ENCODE assay signal across 22 cellular contexts in genomic region chr3:59161048-59161447, GRCh38.
A peak's percentile ranks its signal among the peaks of the same experiment; 100 is the strongest.
DNase-seq lines count a peak whose midpoint lies in the region; ATAC-seq, FAIRE-seq and TF ChIP-seq lines count a peak whose summit lies in the region.
"Had no signal": no experiment of that assay in that cellular context is flagged by ENCODE, and none has a peak within 500 bp of the region (broad histone marks: within the 10 kb centered on the region; RNA-seq: fewer than 3 reads in every experiment).

No MANE protein-coding gene starts in this region.

- H3K27ac ChIP-seq in HepG2 (ENCODE audit: extremely low read length, insufficient read depth, low read length) (no peak overlapping the region), right lobe of liver (no peak overlapping the region), K562 (ENCODE audit: extremely low read depth, low read depth, low read length) (no peak overlapping the region), osteoblast (ENCODE audit: low read depth, low read length) (no peak overlapping the region)
- H3K27ac ChIP-seq: 22Rv1; A549; BLaER1 treated with 17β-estradiol and CSF1 and Interleukin-3, amounts not matched to agents 10 nM and 100 nM; C4-2B had no signal

- POLR2A ChIA-PET in HepG2 (lab: Yijun Ruan, JAX) (no interaction called here), K562 (lab: Yijun Ruan, JAX) (no interaction called here)

- H3K9ac ChIP-seq in HepG2 (ENCODE audit: insufficient read depth, low read depth, low read length), result no peak overlapping the region
- H3K9ac ChIP-seq in K562 (ENCODE audit: insufficient read depth in 1 of 2, low read depth in 2 of 2, low read length in 2 of 2), result no peak overlapping the region
- H3K9ac ChIP-seq: BLaER1 treated with 17β-estradiol and CSF1 and Interleukin-3, amounts not matched to agents 10 nM and 100 nM had no signal

- TF ChIP-seq RAD21 in HepG2 (CRISPR knock-in tag; IDR thresholded peaks at IDR 0.05) (no peak), K562 (CRISPR knock-in tag; conservative IDR thresholded peaks at IDR 0.05 in 1 of 2, IDR thresholded peaks at IDR 0.05 in 1 of 2) (no peak)

- no peaks in the 10 kb centered on the region for H3K27me3 ChIP-seq in HepG2 (ENCODE audit: control insufficient read depth in 1 of 2, insufficient read depth in 2 of 2, low read length in 2 of 2)
- H3K27me3 ChIP-seq in right lobe of liver, result no peaks in the 10 kb centered on the region
- H3K27me3 ChIP-seq in K562 (ENCODE audit: control insufficient read depth in 2 of 2, insufficient read depth in 2 of 2, low read length in 2 of 2), result no peaks in the 10 kb centered on the region
- no peaks in the 10 kb centered on the region for H3K27me3 ChIP-seq in H7 (ENCODE audit: control insufficient read depth, insufficient read depth, low read length)
- no peaks in the 10 kb centered on the region for H3K27me3 ChIP-seq in osteoblast (ENCODE audit: insufficient read depth, low read length)
- H3K27me3 ChIP-seq: BLaER1 treated with 17β-estradiol and CSF1 and Interleukin-3, amounts not matched to agents 10 nM and 100 nM had no signal

- H3K4me3 ChIP-seq in HepG2 (replicated peaks in 1 of 3; ENCODE audit: insufficient read depth in 1 of 3, low read depth in 2 of 3, low read length in 3 of 3), result no peak overlapping the region
- H3K4me3 ChIP-seq in right lobe of liver, result no peak overlapping the region
- H3K4me3 ChIP-seq in K562, result no peak overlapping the region
- H3K4me3 ChIP-seq in H7 (ENCODE audit: insufficient read depth, low read depth, low read length), result no peak overlapping the region
- no peak overlapping the region for H3K4me3 ChIP-seq in osteoblast (ENCODE audit: insufficient read depth, low read length)
- H3K4me3 ChIP-seq: A549; BLaER1 treated with 17β-estradiol and CSF1 and Interleukin-3, amounts not matched to agents 10 nM and 100 nM had no signal

- H3K9me3 ChIP-seq in HepG2 (ENCODE audit: low read length), result no peaks in the 10 kb centered on the region
- H3K9me3 ChIP-seq in right lobe of liver, result no peaks in the 10 kb centered on the region
- no peaks in the 10 kb centered on the region for H3K9me3 ChIP-seq in K562 (replicated peaks; ENCODE audit: control insufficient read depth, insufficient read depth, low read depth, low read length)
- no peaks in the 10 kb centered on the region for H3K9me3 ChIP-seq in osteoblast (ENCODE audit: low read depth, low read length)
- H3K9me3 ChIP-seq: A549; BLaER1 treated with 17β-estradiol and CSF1 and Interleukin-3, amounts not matched to agents 10 nM and 100 nM; Caco-2 had no signal

- H3K4me2 ChIP-seq in HepG2 (ENCODE audit: low read depth, low read length) (no peak overlapping the region), K562 (ENCODE audit: insufficient read depth, low read length) (no peak overlapping the region), osteoblast (ENCODE audit: insufficient read depth, low read length) (no peak overlapping the region)
- H3K4me2 ChIP-seq: A549; BLaER1 treated with 17β-estradiol and CSF1 and Interleukin-3, amounts not matched to agents 10 nM and 100 nM had no signal

- FAIRE-seq in HepG2 (lab: Jason Lieb, UNC) (no peak), K562 (lab: Jason Lieb, UNC) (no peak)
- FAIRE-seq: A549, D721Med, G401.6, GM12891, GM19239 had no signal

- in situ Hi-C loops in HepG2 (cut with HindIII; ENCODE audit: extremely low pct_ligation_motif_present, low pct_unique_long_range_greater_than_20kb), result no loop called here
- in situ Hi-C loops in K562 (cut with MboI), result no loop called here

- TF ChIP-seq CTCF in HepG2 (CRISPR knock-in tag; IDR thresholded peaks at IDR 0.05) (no peak), right lobe of liver (IDR thresholded peaks at IDR 0.05) (no peak), K562 (IDR thresholded peaks at IDR 0.05 in 2 of 3, conservative IDR thresholded peaks at IDR 0.05 in 1 of 3; ENCODE audit: insufficient read depth in 2 of 3, low read depth in 1 of 3, low read length in 3 of 3) (no peak), osteoblast (IDR thresholded peaks at IDR 0.05; ENCODE audit: extremely low read depth, low read depth, low read length) (no peak)

- H3K9me1 ChIP-seq in K562 (ENCODE audit: control insufficient read depth, insufficient read depth, low read length), result no peaks in the 10 kb centered on the region

- no peak for ATAC-seq in HepG2
- ATAC-seq in right lobe of liver, result no peak
- no peak for ATAC-seq in K562
- peak; percentile 99 for ATAC-seq in esophagus mucosa
- ATAC-seq: A549; CD8-positive, alpha-beta T cell had no signal

- TF ChIP-seq EP300 in HepG2 (IDR thresholded peaks at IDR 0.05; ENCODE audit: low read depth in 2 of 2, low read length in 2 of 2) (no peak), HepG2 (CRISPR knock-in tag; IDR thresholded peaks at IDR 0.05; ENCODE audit: borderline replicate concordance) (no peak), K562 (IDR thresholded peaks at IDR 0.05; ENCODE audit: low read length) (no peak)

- H3K4me1 ChIP-seq in HepG2 (ENCODE audit: insufficient read depth, low read length), result no peaks in the 10 kb centered on the region
- H3K4me1 ChIP-seq in right lobe of liver, result no peaks in the 10 kb centered on the region
- no peaks in the 10 kb centered on the region for H3K4me1 ChIP-seq in K562 (replicated peaks in 1 of 2; ENCODE audit: control insufficient read depth in 2 of 2, insufficient read depth in 2 of 2, low read length in 2 of 2)
- no peaks in the 10 kb centered on the region for H3K4me1 ChIP-seq in osteoblast (ENCODE audit: insufficient read depth, low read length)
- H3K4me1 ChIP-seq: A549; BLaER1 treated with 17β-estradiol and CSF1 and Interleukin-3, amounts not matched to agents 10 nM and 100 nM had no signal

- H2AFZ ChIP-seq in HepG2 (ENCODE audit: low read length) (no peak overlapping the region), K562 (ENCODE audit: low read depth, low read length) (no peak overlapping the region), osteoblast (ENCODE audit: low read length) (no peak overlapping the region)

- intact Hi-C loops in HepG2 (cut with micrococcal nuclease; ENCODE audit: unreplicated experiment) (no loop called here), right lobe of liver (cut with DNase I) (no loop called here), K562 (cut with micrococcal nuclease) (no loop called here)

- BruUV-seq in HepG2 (replicated peaks; lab: Mats Ljungman, UMichigan) (no TSS peak), K562 (replicated peaks; lab: Mats Ljungman, UMichigan) (no TSS peak)

- H4K20me1 ChIP-seq in HepG2 (ENCODE audit: insufficient read depth, low read length) (no peaks in the 10 kb centered on the region), K562 (replicated peaks; ENCODE audit: control insufficient read depth, insufficient read depth, low read length) (no peaks in the 10 kb centered on the region), osteoblast (ENCODE audit: insufficient read depth, low read length) (no peaks in the 10 kb centered on the region)
- H4K20me1 ChIP-seq: BLaER1 treated with 17β-estradiol and CSF1 and Interleukin-3, amounts not matched to agents 10 nM and 100 nM had no signal

- TF ChIP-seq POLR2A in HepG2 (IDR thresholded peaks at IDR 0.05; ENCODE audit: insufficient read depth in 1 of 2, low read depth in 2 of 2, low read length in 2 of 2) (no peak), right lobe of liver (IDR thresholded peaks at IDR 0.05) (no peak), K562 (conservative IDR thresholded peaks at IDR 0.05) (no peak)

- CTCF ChIA-PET in HepG2 (lab: Yijun Ruan, JAX; ENCODE audit: low intra/inter-chr PET ratio, low total read pairs), result no interaction called here
- CTCF ChIA-PET in K562 (lab: Yijun Ruan, JAX; ENCODE audit: low intra/inter-chr PET ratio), result no interaction called here

- DNase-seq in HepG2 (ENCODE audit: low spot score) (no peak), right lobe of liver (no peak), K562 (ENCODE audit: extremely low read depth in 1 of 4, low spot score in 3 of 4) (no peak), H7 (no peak), osteoblast (ENCODE audit: insufficient read length, low spot score, missing footprints) (no peak), NCI-H446 (lab: John Stamatoyannopoulos, UW) (no peak)
- DNase-seq: AML-193; Caco-2; Calu3; CD4-positive, alpha-beta T cell; CD8-positive, alpha-beta T cell; DMS79 treated with DMSO at 0.1 percent for 48 hours; GF-D8 had no signal

- H3K79me2 ChIP-seq in HepG2 (ENCODE audit: insufficient read depth, low read length) (no peaks in the 10 kb centered on the region), K562 (ENCODE audit: control insufficient read depth, insufficient read depth, low read length) (no peaks in the 10 kb centered on the region), osteoblast (ENCODE audit: insufficient read depth, low read length) (no peaks in the 10 kb centered on the region)

- WGBS in HepG2 (ENCODE audit: low lambda C conversion rate), result 49% methylated on average over 7 of the region's 7 CpGs
- WGBS in right lobe of liver (ENCODE audit: insufficient coverage, low coverage, low lambda C conversion rate, missing lambda C conversion rate), result 74% methylated on average over 7 of the region's 7 CpGs
- WGBS in K562 (ENCODE audit: insufficient coverage, low coverage, missing lambda C conversion rate), result 5% methylated on average over 7 of the region's 7 CpGs

- H3K36me3 ChIP-seq in HepG2 (replicated peaks in 1 of 2; ENCODE audit: control insufficient read depth in 1 of 2, insufficient read depth in 2 of 2, low read length in 2 of 2) (no peaks in the 10 kb centered on the region), right lobe of liver (no peaks in the 10 kb centered on the region), K562 (ENCODE audit: control insufficient read depth, insufficient read depth, low read length) (no peaks in the 10 kb centered on the region), H7 (replicated peaks; ENCODE audit: control insufficient read depth, insufficient read depth, low read length) (no peaks in the 10 kb centered on the region), osteoblast (ENCODE audit: insufficient read depth, low read length) (no peaks in the 10 kb centered on the region)
- H3K36me3 ChIP-seq: BLaER1 treated with 17β-estradiol and CSF1 and Interleukin-3, amounts not matched to agents 10 nM and 100 nM had no signal

TF ChIP-seq in K562, 482 proteins besides CTCF, POLR2A, EP300 and RAD21 (continues in another document):
- TF ChIP-seq CBFA2T2 (conservative IDR thresholded peaks at IDR 0.05) (no peak), GATA2 (CRISPR knock-in tag; IDR thresholded peaks at IDR 0.05) (no peak), MXI1 (IDR thresholded peaks at IDR 0.05; ENCODE audit: low read depth, low read length) (no peak), TEAD4 (IDR thresholded peaks at IDR 0.05; ENCODE audit: low read length) (no peak), TEAD4 (CRISPR knock-in tag; IDR thresholded peaks at IDR 0.05; ENCODE audit: borderline replicate concordance) (no peak), CBX1 (IDR thresholded peaks at IDR 0.05; ENCODE audit: low read depth) (no peak), CEBPB (tag; IDR thresholded peaks at IDR 0.05) (peak; percentile 51), SP2 (IDR thresholded peaks at IDR 0.05; ENCODE audit: extremely low read depth, low read depth, low read length, poor library complexity, severe bottlenecking) (no peak), SMAD3 (CRISPR knock-in tag; conservative IDR thresholded peaks at IDR 0.05) (no peak), HDAC2 (IDR thresholded peaks at IDR 0.05) (no peak), CEBPG (CRISPR knock-in tag; IDR thresholded peaks at IDR 0.05) (no peak), CEBPG (tag; conservative IDR thresholded peaks at IDR 0.05 in 1 of 2, IDR thresholded peaks at IDR 0.05 in 1 of 2) (peak in 1 of 2 experiments; percentile 49; a peak in 1 of 4 replicates)

Comparison
In these comparisons a context has a peak if more than half of its experiments do, and no peak if none do; other contexts are left out.
1. Of the 241 proteins assayed by ChIP-seq in both HepG2 and K562: peak only in HepG2: none; only in K562: none; in both: CEBPB; in neither: 239; mixed calls (peak in some experiments, not most) for 1.